ENCODE assay signal across 1 cellular context in genomic region chr19:39695759-39696158, GRCh38.
TF ChIP-seq lines count a peak whose summit lies in the region.

No MANE protein-coding gene starts in this region.

TF ChIP-seq in HepG2, 621 proteins besides CTCF, POLR2A, EP300 and RAD21 (continued from another document):
- TF ChIP-seq ZNF646 (CRISPR knock-in tag; IDR thresholded peaks at IDR 0.05) (no peak), JARID2 (CRISPR knock-in tag; IDR thresholded peaks at IDR 0.05; ENCODE audit: insufficient replicate concordance) (no peak), ZNF580 (CRISPR knock-in tag; IDR thresholded peaks at IDR 0.05; ENCODE audit: borderline replicate concordance, low read depth) (0 out of 2 replicates have a peak, but pooled peaks have one; percentile 20), HNF4A (CRISPR knock-in tag; IDR thresholded peaks at IDR 0.05) (peak; percentile 69), SMARCC2 (IDR thresholded peaks at IDR 0.05) (no peak), SP140L (CRISPR knock-in tag; IDR thresholded peaks at IDR 0.05; ENCODE audit: borderline replicate concordance) (no peak), KDM4B (CRISPR knock-in tag; IDR thresholded peaks at IDR 0.05) (no peak), FOXO4 (CRISPR knock-in tag; conservative IDR thresholded peaks at IDR 0.05) (no peak), PAXIP1 (CRISPR knock-in tag; conservative IDR thresholded peaks at IDR 0.05) (peak; percentile 84), TFAP4 (IDR thresholded peaks at IDR 0.05; ENCODE audit: borderline replicate concordance, low read depth) (no peak), SRSF1 (optimal IDR thresholded peaks at IDR 0.05; ENCODE audit: low read depth, low read length) (no peak), ZNF160 (CRISPR knock-in tag; IDR thresholded peaks at IDR 0.05) (no peak), FOSL1 (CRISPR knock-in tag; IDR thresholded peaks at IDR 0.05; ENCODE audit: borderline replicate concordance) (no peak), ZNF354B (CRISPR knock-in tag; IDR thresholded peaks at IDR 0.05) (no peak), NR2F1 (CRISPR knock-in tag; IDR thresholded peaks at IDR 0.05) (no peak), CREB1 (IDR thresholded peaks at IDR 0.05) (no peak), CREB1 (CRISPR knock-in tag; IDR thresholded peaks at IDR 0.05) (no peak), EZH2 (conservative IDR thresholded peaks at IDR 0.05; ENCODE audit: low read depth, low read length) (no peak), DR1 (CRISPR knock-in tag; IDR thresholded peaks at IDR 0.05) (no peak), ZNF30 (CRISPR knock-in tag; IDR thresholded peaks at IDR 0.05) (no peak), MEF2D (CRISPR knock-in tag; IDR thresholded peaks at IDR 0.05) (peak; percentile 89), FOXP1 (IDR thresholded peaks at IDR 0.05) (no peak), FOXP1 (CRISPR knock-in tag; IDR thresholded peaks at IDR 0.05) (peak; percentile 43; the same call in 1 of the 2 replicates), KLF13 (CRISPR knock-in tag; IDR thresholded peaks at IDR 0.05) (no peak), ZNF10 (CRISPR knock-in tag; IDR thresholded peaks at IDR 0.05; ENCODE audit: borderline replicate concordance, low read depth) (no peak), ZNF468 (CRISPR knock-in tag; IDR thresholded peaks at IDR 0.05) (no peak), ZNF367 (CRISPR knock-in tag; IDR thresholded peaks at IDR 0.05; ENCODE audit: borderline replicate concordance) (no peak)
